15 cellular contexts compared by ENCODE assay signal in genomic region chr1:11836955-11837766, GRCh38. TPM values are rescaled to one million over a fixed set of nuclear protein-coding genes. Genes with fewer than 3 reads are reported as not detected.
DNase-seq lines count a peak whose midpoint lies in the region; ATAC-seq, FAIRE-seq and TF ChIP-seq lines count a peak whose summit lies in the region.
"Had no signal": no experiment of that assay in that cellular context is flagged by ENCODE, and none has a peak within 500 bp of the region (broad histone marks: within the 10 kb centered on the region; RNA-seq: fewer than 3 reads in every experiment).

No MANE protein-coding gene starts in this region.

- no peaks in the 10 kb centered on the region for H3K27me3 ChIP-seq in Caco-2 (replicated peaks; ENCODE audit: control insufficient read depth, insufficient read depth, low read length)
- H3K27me3 ChIP-seq in astrocyte (ENCODE audit: insufficient read depth, low read length): no peaks in the 10 kb centered on the region
- peaks cover 0 to 1% (median 0%) of the 10 kb centered on the region in 3 experiments for H3K27me3 ChIP-seq in neuronal stem cell (ENCODE audit: control insufficient read depth in 3 of 3, insufficient read depth in 3 of 3, low read depth in 1 of 3, low read length in 3 of 3)
- H3K27me3 ChIP-seq in ovary: no peaks in the 10 kb centered on the region
- H3K27me3 ChIP-seq: BLaER1 treated with 17β-estradiol and CSF1 and Interleukin-3, amounts not matched to agents 10 nM and 100 nM had no signal

- no peak overlapping the region for H3K23ac ChIP-seq in neuronal stem cell (ENCODE audit: low read depth, low read length, poor library complexity)

- H3K9me3 Mint-ChIP-seq in Caco-2 (ENCODE audit: unreplicated experiment) (no peaks in the 10 kb centered on the region), astrocyte (ENCODE audit: unreplicated experiment) (no peaks in the 10 kb centered on the region)
- H3K9me3 Mint-ChIP-seq: CD4-positive, CD25-positive, alpha-beta regulatory T cell had no signal

- H3K18ac ChIP-seq in neuronal stem cell (ENCODE audit: low read length): no peak overlapping the region

- H2BK15ac ChIP-seq in neuronal stem cell (ENCODE audit: low read length): no peak overlapping the region

- WGBS in neuronal stem cell (ENCODE audit: extremely low coverage in 2 of 2, insufficient read length in 2 of 2, insufficient replicate concordance in 1 of 2), 2 donors: no CpG with 5 or more reads among the region's 36 CpGs
- 74 to 80% (median 76%) methylated on average over 36 of the region's 36 CpGs for WGBS in ovary, 3 donors

- H2BK5ac ChIP-seq in neuronal stem cell (ENCODE audit: low read length): no peak overlapping the region

- no peak for TF ChIP-seq EP300 in ovary (IDR thresholded peaks at IDR 0.05)

- peak overlapping the region; percentile 23 for H4K8ac ChIP-seq in neuronal stem cell (ENCODE audit: low read depth, low read length)

- POLR2A ChIA-PET in Caco-2 (lab: Charles Lee): interaction anchor here (1.1 to 2.0 kb wide), 2 partner anchors 71 to 73 kb away, joined by 4 to 9 read pairs; no protein-coding TSS in a partner anchor

- no peaks in the 10 kb centered on the region for H3K9me3 ChIP-seq in Caco-2
- no peaks in the 10 kb centered on the region for H3K9me3 ChIP-seq in astrocyte (ENCODE audit: insufficient read depth, low read depth, low read length)
- H3K9me3 ChIP-seq in neuronal stem cell (replicated peaks in 1 of 2; ENCODE audit: control insufficient read depth in 2 of 2, insufficient read depth in 1 of 2, low read depth in 1 of 2, low read length in 2 of 2): peaks cover 0 to 2% of the 10 kb centered on the region in 2 donors
- H3K9me3 ChIP-seq in ovary: no peaks in the 10 kb centered on the region
- H3K9me3 ChIP-seq: BLaER1 treated with 17β-estradiol and CSF1 and Interleukin-3, amounts not matched to agents 10 nM and 100 nM had no signal

- DNase-seq in Caco-2 (no peak), astrocyte (ENCODE audit: low read depth) (no peak), neuronal stem cell (ENCODE audit: low spot score) (no peak), ovary (no peak)
- DNase-seq: ACHN; Calu3; CD4-positive, CD25-positive, alpha-beta regulatory T cell; DMS 273 treated with DMSO at 0.1 percent for 48 hours had no signal

- H3K4me1 Mint-ChIP-seq in Caco-2 (ENCODE audit: low read depth, unreplicated experiment) (no peaks in the 10 kb centered on the region), astrocyte (ENCODE audit: low read depth, unreplicated experiment) (peaks cover 8% of the 10 kb centered on the region)

- peaks cover 18% of the 10 kb centered on the region for H3K36me3 ChIP-seq in Caco-2 (ENCODE audit: control insufficient read depth, insufficient read depth, low read length)
- peaks cover 49% of the 10 kb centered on the region for H3K36me3 ChIP-seq in astrocyte (ENCODE audit: insufficient read depth, low read length)
- H3K36me3 ChIP-seq in neuronal stem cell (replicated peaks in 1 of 2; ENCODE audit: control insufficient read depth in 2 of 2, insufficient read depth in 2 of 2, low read length in 2 of 2): peaks cover 85 to 99% of the 10 kb centered on the region in 2 donors
- peaks cover 2% of the 10 kb centered on the region for H3K36me3 ChIP-seq in ovary

- H4K20me1 ChIP-seq in astrocyte (ENCODE audit: insufficient read depth, low read length): peaks cover 73% of the 10 kb centered on the region

- intact Hi-C loops in Caco-2 (cut with micrococcal nuclease; ENCODE audit: unreplicated experiment): loop anchor here (5.0 kb wide), 1 partner anchor 70 kb away; no protein-coding TSS in a partner anchor
- intact Hi-C loops in ovary (cut with DNase I): loop anchor here in 3 of 4 donors (5.0 to 10.0 kb wide), 3 partner anchors 70 to 368 kb away; no protein-coding TSS in a partner anchor

- no TSS peak for BruUV-seq in Caco-2 (replicated peaks; lab: Mats Ljungman, UMichigan)

- H3K27me3 Mint-ChIP-seq in Caco-2 (ENCODE audit: insufficient read depth, unreplicated experiment): no peaks in the 10 kb centered on the region
- H3K27me3 Mint-ChIP-seq in astrocyte (ENCODE audit: low read depth, unreplicated experiment): no peaks in the 10 kb centered on the region
- H3K27me3 Mint-ChIP-seq: CD4-positive, CD25-positive, alpha-beta regulatory T cell had no signal

- TF ChIP-seq POLR2A in ovary (IDR thresholded peaks at IDR 0.05): no peak

- no peak overlapping the region for H2BK12ac ChIP-seq in neuronal stem cell (ENCODE audit: low read length)

- H3K27ac Mint-ChIP-seq in Caco-2 (ENCODE audit: unreplicated experiment) (peak overlapping the region; percentile 32), astrocyte (ENCODE audit: unreplicated experiment) (peak overlapping the region; percentile 62)
- H3K27ac Mint-ChIP-seq: CD4-positive, CD25-positive, alpha-beta regulatory T cell had no signal

- H3K4me1 ChIP-seq in Caco-2: no peaks in the 10 kb centered on the region
- no peaks in the 10 kb centered on the region for H3K4me1 ChIP-seq in astrocyte (ENCODE audit: insufficient read depth, low read length)
- no peaks in the 10 kb centered on the region for H3K4me1 ChIP-seq in neuronal stem cell (ENCODE audit: control insufficient read depth in 2 of 2, insufficient read depth in 1 of 2, low read depth in 1 of 2, low read length in 2 of 2)
- peaks cover 2% of the 10 kb centered on the region for H3K4me1 ChIP-seq in ovary (ENCODE audit: insufficient read depth)

- no peak overlapping the region for H2BK120ac ChIP-seq in neuronal stem cell (ENCODE audit: low read depth, low read length)

- no peak for TF ChIP-seq CTCF in Caco-2 (IDR thresholded peaks at IDR 0.05; ENCODE audit: insufficient read depth in 1 of 2, low read depth in 1 of 2, low read length in 1 of 2, severe bottlenecking in 1 of 2, unreplicated experiment in 1 of 2)
- no peak for TF ChIP-seq CTCF in astrocyte (IDR thresholded peaks at IDR 0.05; ENCODE audit: insufficient read depth, low read depth, low read length)
- no peak for TF ChIP-seq CTCF in ovary (IDR thresholded peaks at IDR 0.05)

- no peak overlapping the region for H2AK5ac ChIP-seq in neuronal stem cell (ENCODE audit: low read depth, low read length)

- CTCF ChIA-PET in Caco-2 (lab: Charles Lee): interaction anchor here (0.6 to 1.6 kb wide), 5 partner anchors 15 to 130 kb away, joined by 3 to 9 read pairs (median 3); partner anchors contain the start of genes CLCN6 and MTHFR

- H3K4me2 ChIP-seq in astrocyte (ENCODE audit: low read length) (no peak overlapping the region), neuronal stem cell (ENCODE audit: insufficient read depth, low read length, poor library complexity, severe bottlenecking) (no peak overlapping the region)
- H3K4me2 ChIP-seq: BLaER1 treated with 17β-estradiol and CSF1 and Interleukin-3, amounts not matched to agents 10 nM and 100 nM had no signal

- peaks cover 4% of the 10 kb centered on the region for H3K79me1 ChIP-seq in neuronal stem cell (ENCODE audit: low read depth, low read length)

- H4K91ac ChIP-seq in neuronal stem cell (ENCODE audit: low read depth, low read length, poor library complexity): no peak overlapping the region

- no peak overlapping the region for H3K4me3 Mint-ChIP-seq in Caco-2 (ENCODE audit: unreplicated experiment)
- H3K4me3 Mint-ChIP-seq in astrocyte (ENCODE audit: unreplicated experiment): no peak overlapping the region

- FAIRE-seq in astrocyte (lab: Jason Lieb, UNC): no peak

- H3K4me3 ChIP-seq in Caco-2 (ENCODE audit: low read depth, low read length) (no peak overlapping the region), astrocyte (ENCODE audit: insufficient read depth, low read depth, low read length) (no peak overlapping the region), neuronal stem cell (ENCODE audit: low read length in 2 of 2) (no peak overlapping the region), ovary (no peak overlapping the region)
- H3K4me3 ChIP-seq: BLaER1 treated with 17β-estradiol and CSF1 and Interleukin-3, amounts not matched to agents 10 nM and 100 nM had no signal

- no peaks in the 10 kb centered on the region for H3K79me2 ChIP-seq in astrocyte (ENCODE audit: insufficient read depth, low read length)

- ATAC-seq in HG02610 (IDR thresholded peaks at IDR 0.05; ENCODE audit: unreplicated experiment) (no peak), HG02840 (IDR thresholded peaks at IDR 0.05; ENCODE audit: low FRiP score, unreplicated experiment) (no peak)

- H2AFZ ChIP-seq in astrocyte (ENCODE audit: low read depth, low read length) (no peak overlapping the region), neuronal stem cell (ENCODE audit: low read length) (no peak overlapping the region)

- H3K9ac ChIP-seq in astrocyte (ENCODE audit: low read length) (no peak overlapping the region), neuronal stem cell (ENCODE audit: low read depth, low read length, poor library complexity) (no peak overlapping the region)

- no peak overlapping the region for H3K4ac ChIP-seq in neuronal stem cell (ENCODE audit: low read length)

- peaks cover 62% of the 10 kb centered on the region for H3K36me3 Mint-ChIP-seq in Caco-2 (ENCODE audit: insufficient read depth, unreplicated experiment)
- H3K36me3 Mint-ChIP-seq in astrocyte (ENCODE audit: low read depth, unreplicated experiment): peaks cover 21% of the 10 kb centered on the region

- H3K14ac ChIP-seq in neuronal stem cell (ENCODE audit: low read length): no peak overlapping the region

- H3K27ac ChIP-seq in astrocyte (ENCODE audit: low read depth, low read length): no peak overlapping the region
- no peak overlapping the region for H3K27ac ChIP-seq in neuronal stem cell (replicated peaks; ENCODE audit: low read length)
- no peak overlapping the region for H3K27ac ChIP-seq in ovary

RNA-seq across cellular contexts. Expression of gene NPPA, which starts 10.4 kb away (rescaled TPM):
- total RNA-seq in Caco-2 (2022): not detected in 2 replicates
- total RNA-seq in astrocyte: not detected in 2 replicates
- not detected for polyA plus RNA-seq in neuronal stem cell (2013, experiment 1 of 2)
- not detected for polyA plus RNA-seq in neuronal stem cell (2013, experiment 2 of 2)
- 1 to 10 TPM in 2 of 7 donors, under 1 TPM in 2, not detected in 3; 0.83 to 2.5 (median 1.2) TPM for total RNA-seq in ovary
- under 1 TPM in 1 of 2 donors, not detected in 1; 0.86 TPM for polyA plus RNA-seq in ovary
- total RNA-seq: A172; Calu3; CD4-positive, CD25-positive, alpha-beta regulatory T cell; Daoy; H4; HT1080 had no signal
- polyA plus RNA-seq: CD4-positive, CD25-positive, alpha-beta regulatory T cell had no signal

RNA-seq across cellular contexts. Expression of gene NPPB, which starts 21.6 kb away (rescaled TPM):
- total RNA-seq in Caco-2 (2022) (43.4 and 69.9 TPM in 2 replicates), astrocyte (333 and 449 TPM in 2 replicates), ovary (not detected)
- polyA plus RNA-seq in neuronal stem cell (2013, experiment 1 of 2): 5.4 TPM
- polyA plus RNA-seq in neuronal stem cell (2013, experiment 2 of 2): 5.2 TPM
- polyA plus RNA-seq in ovary: under 1 TPM in 1 of 2 donors, not detected in 1; 0.22 TPM
- total RNA-seq: Calu3; CD4-positive, CD25-positive, alpha-beta regulatory T cell; H4; HT1080 had no signal
- polyA plus RNA-seq: CD4-positive, CD25-positive, alpha-beta regulatory T cell had no signal

RNA-seq across cellular contexts. Expression of gene CLCN6, which starts 31.2 kb away (rescaled TPM):
- total RNA-seq in Caco-2 (2022) (30.4 and 34.9 TPM in 2 replicates), astrocyte (16.7 and 22.4 TPM in 2 replicates), ovary (10 to 100 TPM; 11.7 to 39.7 (median 32.1) TPM)
- polyA plus RNA-seq in neuronal stem cell (2013, experiment 1 of 2): 18.0 TPM
- 18.2 TPM for polyA plus RNA-seq in neuronal stem cell (2013, experiment 2 of 2)
- 10 to 100 TPM; 14.6 to 16.7 TPM for polyA plus RNA-seq in ovary

RNA-seq across cellular contexts. Expression of gene MTHFR, which starts 31.4 kb away (rescaled TPM):
- total RNA-seq in Caco-2 (2022) (27.8 and 28.6 TPM in 2 replicates), astrocyte (11.5 and 13.0 TPM in 2 replicates), ovary (100 to 1,000 TPM in 1 of 7 donors, 10 to 100 TPM in 6; 41.2 to 161 (median 56.7) TPM)
- 7.3 TPM for polyA plus RNA-seq in neuronal stem cell (2013, experiment 1 of 2)
- 7.7 TPM for polyA plus RNA-seq in neuronal stem cell (2013, experiment 2 of 2)
- 10 to 100 TPM; 13.1 to 25.0 TPM for polyA plus RNA-seq in ovary

Comparison
In these comparisons a context has a peak if more than half of its experiments do, and no peak if none do; other contexts are left out.
1. RNA of gene NPPB, which starts 21.6 kb away (total RNA-seq): 333 to 449 TPM in astrocyte and 43.4 to 69.9 TPM in Caco-2; not detected in ovary; every median in the first group is over 10 times any median in the second.